10 cellular contexts compared by ENCODE assay signal in genomic region chr7:106031271-106032029, GRCh38.
DNase-seq lines count a peak whose midpoint lies in the region; ATAC-seq and TF ChIP-seq lines count a peak whose summit lies in the region.
"Had no signal": no experiment of that assay in that cellular context is flagged by ENCODE, and none has a peak within 500 bp of the region (broad histone marks: within the 10 kb centered on the region; RNA-seq: fewer than 3 reads in every experiment).

No MANE protein-coding gene starts in this region.

- H2BK120ac ChIP-seq in neuronal stem cell (ENCODE audit: low read depth, low read length): no peak overlapping the region

- H3K4me3 Mint-ChIP-seq in GM23338: no peak overlapping the region
- H3K4me3 Mint-ChIP-seq in brain: peak overlapping the region; percentile 25 to 73 (median 65)
- no peak overlapping the region for H3K4me3 Mint-ChIP-seq in activated T-cell treated with anti-CD3 and anti-CD28 coated beads, Interleukin-2, amount 50 U/mL, for 24 hours

- H2BK5ac ChIP-seq in neuronal stem cell (ENCODE audit: low read length): no peak overlapping the region

- no peaks in the 10 kb centered on the region for H3K36me3 Mint-ChIP-seq in GM23338 (ENCODE audit: low read depth)
- peaks cover 6% of the 10 kb centered on the region for H3K36me3 Mint-ChIP-seq in brain
- H3K36me3 Mint-ChIP-seq in activated T-cell treated with anti-CD3 and anti-CD28 coated beads, Interleukin-2, amount 50 U/mL, for 24 hours (ENCODE audit: low read depth): no peaks in the 10 kb centered on the region

- TF ChIP-seq CTCF in GM23338 (conservative IDR thresholded peaks at IDR 0.05; ENCODE audit: low read depth in 2 of 2): no peak
- no peak for TF ChIP-seq CTCF in brain (conservative IDR thresholded peaks at IDR 0.05)

- no peaks in the 10 kb centered on the region for H3K79me1 ChIP-seq in neuronal stem cell (ENCODE audit: low read depth, low read length)

- H3K9me3 Mint-ChIP-seq in GM23338: no peaks in the 10 kb centered on the region
- H3K9me3 Mint-ChIP-seq in brain: peaks cover 0 to 8% (median 4%) of the 10 kb centered on the region in 5 experiments
- H3K9me3 Mint-ChIP-seq in activated T-cell treated with anti-CD3 and anti-CD28 coated beads, Interleukin-2, amount 50 U/mL, for 24 hours: no peaks in the 10 kb centered on the region

- H3K4ac ChIP-seq in neuronal stem cell (ENCODE audit: low read length): no peak overlapping the region

- H2BK12ac ChIP-seq in neuronal stem cell (ENCODE audit: low read length): no peak overlapping the region

- H3K27ac ChIP-seq in GM23338 (ENCODE audit: low read depth): 0 out of 2 replicates have a peak overlapping the region, but pooled peaks have one; percentile 11
- H3K27ac ChIP-seq in neuronal stem cell (replicated peaks; ENCODE audit: low read length): no peak overlapping the region
- H3K27ac ChIP-seq: parathyroid adenoma had no signal

- no peak overlapping the region for H3K18ac ChIP-seq in neuronal stem cell (ENCODE audit: low read length)

- H3K79me2 ChIP-seq in GM23338 (replicated peaks; ENCODE audit: insufficient read depth): no peaks in the 10 kb centered on the region
- H3K79me2 ChIP-seq: parathyroid adenoma had no signal

- H3K4me1 ChIP-seq in GM23338 (ENCODE audit: insufficient read depth) (peaks cover 33% of the 10 kb centered on the region), neuronal stem cell (ENCODE audit: control insufficient read depth in 2 of 2, insufficient read depth in 1 of 2, low read depth in 1 of 2, low read length in 2 of 2) (peaks cover 4 to 12% of the 10 kb centered on the region in 2 donors)
- H3K4me1 ChIP-seq: parathyroid adenoma had no signal

- no peak overlapping the region for H4K91ac ChIP-seq in neuronal stem cell (ENCODE audit: low read depth, low read length, poor library complexity)

- H3K9ac ChIP-seq in neuronal stem cell (ENCODE audit: low read depth, low read length, poor library complexity): no peak overlapping the region
- H3K9ac ChIP-seq: parathyroid adenoma had no signal

- H3K27me3 Mint-ChIP-seq in GM23338 (ENCODE audit: insufficient read depth, low read depth, poor library complexity) (peaks cover 9% of the 10 kb centered on the region), brain (peaks cover 7% of the 10 kb centered on the region)
- H3K27me3 Mint-ChIP-seq in activated T-cell treated with anti-CD3 and anti-CD28 coated beads, Interleukin-2, amount 50 U/mL, for 24 hours: no peaks in the 10 kb centered on the region

- ATAC-seq in GM23338: peak; percentile 69
- ATAC-seq in GM19395 (IDR thresholded peaks at IDR 0.05; ENCODE audit: unreplicated experiment): no peak

- no peak overlapping the region for H3K14ac ChIP-seq in neuronal stem cell (ENCODE audit: low read length)

- H3K9me3 ChIP-seq in neuronal stem cell (replicated peaks in 1 of 2; ENCODE audit: control insufficient read depth in 2 of 2, insufficient read depth in 1 of 2, low read depth in 1 of 2, low read length in 2 of 2): peaks cover 0 to 9% of the 10 kb centered on the region in 2 donors

- no CpG with 5 or more reads among the region's 10 CpGs for WGBS in neuronal stem cell (ENCODE audit: extremely low coverage in 2 of 2, insufficient read length in 2 of 2, insufficient replicate concordance in 1 of 2), 2 donors

- peaks cover 39% of the 10 kb centered on the region for H3K4me1 Mint-ChIP-seq in GM23338
- peaks cover 62% of the 10 kb centered on the region for H3K4me1 Mint-ChIP-seq in brain
- peaks cover 15% of the 10 kb centered on the region for H3K4me1 Mint-ChIP-seq in activated T-cell treated with anti-CD3 and anti-CD28 coated beads, Interleukin-2, amount 50 U/mL, for 24 hours (ENCODE audit: low read depth)

- no peaks in the 10 kb centered on the region for H3K36me3 ChIP-seq in GM23338 (ENCODE audit: insufficient read depth)
- H3K36me3 ChIP-seq in neuronal stem cell (replicated peaks in 1 of 2; ENCODE audit: control insufficient read depth in 2 of 2, insufficient read depth in 2 of 2, low read length in 2 of 2): no peaks in the 10 kb centered on the region

- no peak overlapping the region for H2AK5ac ChIP-seq in neuronal stem cell (ENCODE audit: low read depth, low read length)

- H2BK15ac ChIP-seq in neuronal stem cell (ENCODE audit: low read length): no peak overlapping the region

- no peaks in the 10 kb centered on the region for H4K20me1 ChIP-seq in GM23338 (replicated peaks; ENCODE audit: insufficient read depth)

- no peaks in the 10 kb centered on the region for H3F3A ChIP-seq in GM23338 (replicated peaks; ENCODE audit: low read depth)

- H2AFZ ChIP-seq in GM23338 (no peak overlapping the region; the same call in 1 of the 2 replicates), neuronal stem cell (ENCODE audit: low read length) (peak overlapping the region; percentile 84)
- H2AFZ ChIP-seq: parathyroid adenoma had no signal

- no peak overlapping the region for H3K23ac ChIP-seq in neuronal stem cell (ENCODE audit: low read depth, low read length, poor library complexity)

- H3K27me3 ChIP-seq in GM23338 (ENCODE audit: insufficient read depth) (no peaks in the 10 kb centered on the region), neuronal stem cell (ENCODE audit: control insufficient read depth in 3 of 3, insufficient read depth in 3 of 3, low read depth in 1 of 3, low read length in 3 of 3) (peaks cover 0 to 5% (median 0%) of the 10 kb centered on the region in 3 experiments)

- no peaks in the 10 kb centered on the region for H3K9me2 ChIP-seq in GM23338 (ENCODE audit: insufficient read depth)

- DNase-seq in GM23338 (ENCODE audit: low spot score): peak; percentile 43
- peak; percentile 68 for DNase-seq in NCI-H2107 (lab: John Stamatoyannopoulos, UW)
- no peak for DNase-seq in neuronal stem cell (ENCODE audit: low spot score)
- DNase-seq in activated T-cell treated with anti-CD3 and anti-CD28 coated beads, Interleukin-2, amount 50 U/mL, for 24 hours: no peak
- DNase-seq in ureter (ENCODE audit: low spot score): no peak
- DNase-seq in SHP77 treated with DMSO at 0.1 percent for 48 hours (lab: John Stamatoyannopoulos, UW): no peak
- DNase-seq: activated T-cell treated with anti-CD3 and anti-CD28 coated beads, Interleukin-2, amount 50 U/mL, for 48 hours had no signal

- H4K8ac ChIP-seq in neuronal stem cell (ENCODE audit: low read depth, low read length): no peak overlapping the region

- H3K27ac Mint-ChIP-seq in GM23338 (peak overlapping the region; percentile 54; the same call in 1 of the 2 replicates), brain (peak overlapping the region; percentile 81 to 96 (median 92))
- no peak overlapping the region for H3K27ac Mint-ChIP-seq in activated T-cell treated with anti-CD3 and anti-CD28 coated beads, Interleukin-2, amount 50 U/mL, for 24 hours

- H3K4me3 ChIP-seq in GM23338 (0 out of 2 replicates have a peak overlapping the region, but pooled peaks have one; percentile 12), neuronal stem cell (ENCODE audit: low read length in 2 of 2) (no peak overlapping the region)

- H3K4me2 ChIP-seq in GM23338 (peak overlapping the region; percentile 56), neuronal stem cell (ENCODE audit: insufficient read depth, low read length, poor library complexity, severe bottlenecking) (no peak overlapping the region)

TF ChIP-seq in GM23338, 12 proteins besides CTCF, POLR2A, EP300 and RAD21:
- TF ChIP-seq EZH2phosphoT487 (IDR thresholded peaks at IDR 0.05; ENCODE audit: unreplicated experiment): no peak
- no peak for TF ChIP-seq NANOG (IDR thresholded peaks at IDR 0.05; ENCODE audit: borderline replicate concordance)
- TF ChIP-seq STAT1 (IDR thresholded peaks at IDR 0.05; ENCODE audit: unreplicated experiment): no peak

Comparison
In these comparisons a context has a peak if more than half of its experiments do, and no peak if none do; other contexts are left out.
1. DNase-seq: peak in GM23338 (single experiment) and NCI-H2107 (single experiment); none in neuronal stem cell (single experiment), activated T-cell treated with anti-CD3 and anti-CD28 coated beads, Interleukin-2, amount 50 U/mL, for 24 hours (single experiment), ureter (single experiment) and SHP77 treated with DMSO at 0.1 percent for 48 hours (single experiment).
2. H3K4me3 Mint-ChIP-seq: peak in brain (5 of 5); none in GM23338 (single experiment) and activated T-cell treated with anti-CD3 and anti-CD28 coated beads, Interleukin-2, amount 50 U/mL, for 24 hours (single experiment).